9 cellular contexts compared by ENCODE assay signal in the genomic region with DNA sequence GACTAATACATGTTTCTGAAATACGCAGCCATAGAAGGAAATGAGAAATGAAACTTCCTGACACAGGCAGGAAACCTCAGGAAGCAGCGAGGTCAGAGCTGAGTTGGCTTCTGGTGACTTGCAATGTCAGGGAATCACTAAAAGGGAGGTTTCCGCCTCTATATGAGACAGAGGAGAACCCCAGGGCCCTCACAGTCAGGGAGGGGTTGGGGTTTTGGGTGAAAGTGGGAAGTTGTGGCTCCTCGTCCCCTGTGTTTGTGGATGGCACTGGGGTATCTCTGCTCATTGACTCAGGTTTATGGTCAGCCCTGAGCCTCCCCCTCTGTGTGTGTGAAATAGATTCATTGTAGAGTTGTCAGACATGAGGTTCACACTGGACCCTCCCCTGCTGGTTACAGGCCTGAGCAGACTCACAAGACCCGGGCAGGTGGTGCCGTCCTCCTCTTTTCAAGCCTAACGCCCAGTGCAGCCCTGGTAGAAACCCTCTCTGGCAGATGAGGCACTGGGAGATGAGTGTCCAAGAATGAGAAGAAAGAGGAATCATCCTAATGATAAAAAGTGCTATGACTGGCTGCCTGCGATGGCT. TPM values are rescaled to one million over a fixed set of nuclear protein-coding genes. Genes with fewer than 3 reads are reported as not detected.
A peak's percentile ranks its signal among the peaks of the same experiment; 100 is the strongest.
DNase-seq lines count a peak whose midpoint lies in the region; ATAC-seq and TF ChIP-seq lines count a peak whose summit lies in the region.
"Had no signal": no experiment of that assay in that cellular context is flagged by ENCODE, and none has a peak within 500 bp of the region (broad histone marks: within the 10 kb centered on the region; RNA-seq: fewer than 3 reads in every experiment).

No MANE protein-coding gene starts in this region.

- no peaks in the 10 kb centered on the region for H3K36me3 Mint-ChIP-seq in activated CD8-positive, alpha-beta memory T cell treated with anti-CD3 and anti-CD28 coated beads, Interleukin-2, amount 10 ng/mL, durations not matched to agents 7 days and 5 days
- H3K36me3 Mint-ChIP-seq in activated T-helper 17 cell treated with anti-CD3 and anti-CD28 coated beads, Interleukin-2, amount 50 U/mL, for 72 hours (ENCODE audit: low read depth), result no peaks in the 10 kb centered on the region

- no peaks in the 10 kb centered on the region for H3K9me3 Mint-ChIP-seq in activated CD8-positive, alpha-beta memory T cell treated with anti-CD3 and anti-CD28 coated beads, Interleukin-2, amount 10 ng/mL, durations not matched to agents 7 days and 5 days (ENCODE audit: low read depth)
- no peaks in the 10 kb centered on the region for H3K9me3 Mint-ChIP-seq in activated T-helper 17 cell treated with anti-CD3 and anti-CD28 coated beads, Interleukin-2, amount 50 U/mL, for 72 hours

- H3K9me3 ChIP-seq in lung (ENCODE audit: control insufficient read depth in 2 of 2, insufficient read depth in 1 of 2, low read length in 1 of 2) (no peaks in the 10 kb centered on the region), suprapubic skin (no peaks in the 10 kb centered on the region)

- no peaks in the 10 kb centered on the region for H3K27me3 ChIP-seq in lung (ENCODE audit: control insufficient read depth, insufficient read depth)
- peaks cover 19% of the 10 kb centered on the region for H3K27me3 ChIP-seq in suprapubic skin

- peaks cover 0 to 2% of the 10 kb centered on the region in 2 donors for H3K4me1 ChIP-seq in lung (ENCODE audit: control insufficient read depth in 2 of 2, insufficient read depth in 2 of 2, low read length in 2 of 2)
- H3K4me1 ChIP-seq in suprapubic skin, result peaks cover 3% of the 10 kb centered on the region

- CTCF ChIA-PET in activated CD8-positive, alpha-beta memory T cell treated with anti-CD3 and anti-CD28 coated beads, Interleukin-2, amount 10 ng/mL, durations not matched to agents 7 days and 5 days (lab: Charles Lee), result interaction anchor here (0.9 kb wide), 1 partner anchor 144 kb away, joined by 3 read pairs; no protein-coding TSS in a partner anchor
- CTCF ChIA-PET in HEK293T (lab: Yijun Ruan, JAX), result no interaction called here

- H3K36me3 ChIP-seq in lung (ENCODE audit: control insufficient read depth in 2 of 2, insufficient read depth in 2 of 2, low read length in 2 of 2), result no peaks in the 10 kb centered on the region
- no peaks in the 10 kb centered on the region for H3K36me3 ChIP-seq in suprapubic skin

- no peak for TF ChIP-seq POLR2A in suprapubic skin (IDR thresholded peaks at IDR 0.05)

- peak; percentile 68 for DNase-seq in activated CD8-positive, alpha-beta memory T cell treated with anti-CD3 and anti-CD28 coated beads, Interleukin-2, amount 10 ng/mL, durations not matched to agents 7 days and 5 days
- no peak for DNase-seq in activated CD8-positive, alpha-beta memory T cell treated with anti-CD3 and anti-CD28 coated beads, Interleukin-2, amount 50 U/mL, for 4 hours
- DNase-seq in lung (ENCODE audit: low spot score) (peak; percentile 44), suprapubic skin (ENCODE audit: low spot score in 2 of 2) (peak; percentile 62 to 67), NCI-H1694 treated with DMSO at 0.1 percent for 48 hours (lab: John Stamatoyannopoulos, UW) (no peak), HEK293T (ENCODE audit: extremely low spot score) (no peak)

- H3K27ac Mint-ChIP-seq in activated CD8-positive, alpha-beta memory T cell treated with anti-CD3 and anti-CD28 coated beads, Interleukin-2, amount 10 ng/mL, durations not matched to agents 7 days and 5 days, result no peak overlapping the region
- peak overlapping the region; percentile 40 for H3K27ac Mint-ChIP-seq in activated T-helper 17 cell treated with anti-CD3 and anti-CD28 coated beads, Interleukin-2, amount 50 U/mL, for 72 hours

- H3K4me3 ChIP-seq in lung, result no peak overlapping the region
- no peak overlapping the region for H3K4me3 ChIP-seq in suprapubic skin
- H3K4me3 ChIP-seq: dorsolateral prefrontal cortex had no signal

- no peak for TF ChIP-seq EP300 in suprapubic skin (IDR thresholded peaks at IDR 0.05)

- no peak for TF ChIP-seq CTCF in lung (IDR thresholded peaks at IDR 0.05; ENCODE audit: control extremely low read depth, extremely low read depth)
- no peak for TF ChIP-seq CTCF in suprapubic skin (IDR thresholded peaks at IDR 0.05)

- H3K4me1 Mint-ChIP-seq in activated CD8-positive, alpha-beta memory T cell treated with anti-CD3 and anti-CD28 coated beads, Interleukin-2, amount 10 ng/mL, durations not matched to agents 7 days and 5 days, result peaks cover 15% of the 10 kb centered on the region
- H3K4me1 Mint-ChIP-seq in activated T-helper 17 cell treated with anti-CD3 and anti-CD28 coated beads, Interleukin-2, amount 50 U/mL, for 72 hours, result peaks cover 7% of the 10 kb centered on the region

- H3K4me3 Mint-ChIP-seq in activated CD8-positive, alpha-beta memory T cell treated with anti-CD3 and anti-CD28 coated beads, Interleukin-2, amount 10 ng/mL, durations not matched to agents 7 days and 5 days, result peak overlapping the region; percentile 10
- H3K4me3 Mint-ChIP-seq in activated T-helper 17 cell treated with anti-CD3 and anti-CD28 coated beads, Interleukin-2, amount 50 U/mL, for 72 hours, result peak overlapping the region; percentile 53

- peak; percentile 76 for ATAC-seq in activated CD8-positive, alpha-beta memory T cell treated with anti-CD3 and anti-CD28 coated beads, Interleukin-2, amount 10 ng/mL, durations not matched to agents 7 days and 5 days
- peak; percentile 97 for ATAC-seq in activated T-helper 17 cell treated with anti-CD3 and anti-CD28 coated beads, Interleukin-2, amount 50 U/mL, for 72 hours (replicated peaks)
- ATAC-seq in lung (ENCODE audit: insufficient read depth, low FRiP score) (peak; percentile 69), HG03378 (IDR thresholded peaks at IDR 0.05; ENCODE audit: unreplicated experiment) (no peak)

- POLR2A ChIA-PET in HEK293T (lab: Yijun Ruan, JAX), result no interaction called here

- 43 to 51% methylated on average over 8 of the region's 8 CpGs for WGBS in lung, 2 donors
- 58% methylated on average over 6 of the region's 8 CpGs for WGBS in suprapubic skin

- peaks cover 26% of the 10 kb centered on the region for H3K27me3 Mint-ChIP-seq in activated CD8-positive, alpha-beta memory T cell treated with anti-CD3 and anti-CD28 coated beads, Interleukin-2, amount 10 ng/mL, durations not matched to agents 7 days and 5 days
- no peaks in the 10 kb centered on the region for H3K27me3 Mint-ChIP-seq in activated T-helper 17 cell treated with anti-CD3 and anti-CD28 coated beads, Interleukin-2, amount 50 U/mL, for 72 hours

- H3K27ac ChIP-seq in lung (ENCODE audit: low read depth in 1 of 2, low read length in 1 of 2), result peak overlapping the region in 1 of 2 donors; percentile 32
- H3K27ac ChIP-seq in suprapubic skin, result no peak overlapping the region

TF ChIP-seq in HEK293T, 16 proteins besides CTCF, POLR2A, EP300 and RAD21:
- no peak for TF ChIP-seq HDGF (IDR thresholded peaks at IDR 0.05; ENCODE audit: borderline replicate concordance)
- no peak for TF ChIP-seq NFRKB (IDR thresholded peaks at IDR 0.05)
- no peak for TF ChIP-seq CTBP1 (IDR thresholded peaks at IDR 0.05; ENCODE audit: borderline replicate concordance)
- TF ChIP-seq BHLHE40 (IDR thresholded peaks at IDR 0.05; ENCODE audit: borderline replicate concordance), result no peak
- TF ChIP-seq ARNT (IDR thresholded peaks at IDR 0.05), result no peak
- TF ChIP-seq FOXM1 (IDR thresholded peaks at IDR 0.05; ENCODE audit: borderline replicate concordance), result no peak
- TF ChIP-seq L3MBTL2 (conservative IDR thresholded peaks at IDR 0.05), result no peak
- no peak for TF ChIP-seq SUZ12 (IDR thresholded peaks at IDR 0.05)
- TF ChIP-seq ELF4 (IDR thresholded peaks at IDR 0.05), result no peak
- no peak for TF ChIP-seq LEF1 (IDR thresholded peaks at IDR 0.05; ENCODE audit: borderline replicate concordance)
- TF ChIP-seq FOXA1 (IDR thresholded peaks at IDR 0.05), result no peak

RNA-seq across cellular contexts. Expression of a gene that starts 5.5 kb away (rescaled TPM):
- not detected for total RNA-seq in activated CD8-positive, alpha-beta memory T cell treated with anti-CD3 and anti-CD28 coated beads, Interleukin-2, amount 10 ng/mL, durations not matched to agents 7 days and 5 days
- total RNA-seq in activated T-helper 17 cell treated with anti-CD3 and anti-CD28 coated beads, Interleukin-2, amount 50 U/mL, for 72 hours, result under 1 TPM; 0.19 to 0.39 TPM
- total RNA-seq in lung (10 to 100 TPM in 1 of 2 donors, 1 to 10 TPM in 1; 5.3 to 25.0 TPM), suprapubic skin (under 1 TPM in 1 of 4 donors, not detected in 3; 0.51 TPM)
- polyA plus RNA-seq in lung, result 10 to 100 TPM in 1 of 2 donors, 1 to 10 TPM in 1; 7.9 to 91.7 TPM

RNA-seq across cellular contexts. Expression of a gene that starts 9.0 kb away (rescaled TPM):
- total RNA-seq in activated CD8-positive, alpha-beta memory T cell treated with anti-CD3 and anti-CD28 coated beads, Interleukin-2, amount 10 ng/mL, durations not matched to agents 7 days and 5 days, result not detected
- total RNA-seq in activated T-helper 17 cell treated with anti-CD3 and anti-CD28 coated beads, Interleukin-2, amount 50 U/mL, for 72 hours, result not detected
- 1 to 10 TPM; 2.2 to 5.8 TPM for total RNA-seq in lung
- polyA plus RNA-seq in lung, result 1 to 10 TPM; 3.2 to 3.8 TPM
- total RNA-seq in suprapubic skin, result 1 to 10 TPM in 2 of 4 donors, under 1 TPM in 2; 0.68 to 3.4 (median 2.0) TPM

RNA-seq across cellular contexts. Expression of a gene that starts 25.3 kb away (rescaled TPM):
- total RNA-seq in activated CD8-positive, alpha-beta memory T cell treated with anti-CD3 and anti-CD28 coated beads, Interleukin-2, amount 10 ng/mL, durations not matched to agents 7 days and 5 days, result under 1 TPM in 1 of 2 experiments, not detected in 1; 0.35 TPM
- total RNA-seq in activated T-helper 17 cell treated with anti-CD3 and anti-CD28 coated beads, Interleukin-2, amount 50 U/mL, for 72 hours, result 1 to 10 TPM in 1 of 2 donors, under 1 TPM in 1; 0.85 to 1.8 TPM
- total RNA-seq in lung, result 10 to 100 TPM; 23.0 to 88.0 TPM
- polyA plus RNA-seq in lung, result 100 to 1,000 TPM in 1 of 2 donors, 10 to 100 TPM in 1; 26.4 to 282 TPM
- 1 to 10 TPM in 3 of 4 donors, under 1 TPM in 1; 0.34 to 5.7 (median 2.9) TPM for total RNA-seq in suprapubic skin

RNA-seq across cellular contexts. Expression of a gene that starts 32.8 kb away (rescaled TPM):
- total RNA-seq in activated CD8-positive, alpha-beta memory T cell treated with anti-CD3 and anti-CD28 coated beads, Interleukin-2, amount 10 ng/mL, durations not matched to agents 7 days and 5 days, result not detected
- not detected for total RNA-seq in activated T-helper 17 cell treated with anti-CD3 and anti-CD28 coated beads, Interleukin-2, amount 50 U/mL, for 72 hours
- total RNA-seq in lung (10 to 100 TPM in 1 of 2 donors, 1 to 10 TPM in 1; 9.1 to 44.7 TPM), suprapubic skin (under 1 TPM in 3 of 4 donors, not detected in 1; 0.38 to 0.80 (median 0.64) TPM)
- 100 to 1,000 TPM in 1 of 2 donors, 10 to 100 TPM in 1; 11.0 to 202 TPM for polyA plus RNA-seq in lung

RNA-seq across cellular contexts. Expression of a gene that starts 47.5 kb away (rescaled TPM):
- total RNA-seq in activated CD8-positive, alpha-beta memory T cell treated with anti-CD3 and anti-CD28 coated beads, Interleukin-2, amount 10 ng/mL, durations not matched to agents 7 days and 5 days, result 1,000 to 10,000 TPM; 1,212 to 1,220 TPM
- total RNA-seq in activated T-helper 17 cell treated with anti-CD3 and anti-CD28 coated beads, Interleukin-2, amount 50 U/mL, for 72 hours, result 1,000 to 10,000 TPM; 1,453 to 1,547 TPM
- total RNA-seq in lung (1,000 to 10,000 TPM; 1,423 to 2,363 TPM), suprapubic skin (1,000 to 10,000 TPM; 1,403 to 3,061 (median 2,817) TPM)
- 1,000 to 10,000 TPM; 3,202 to 3,651 TPM for polyA plus RNA-seq in lung

Comparison
In these comparisons a context has a peak if more than half of its experiments do, and no peak if none do; other contexts are left out.
1. DNase-seq: peak in activated CD8-positive, alpha-beta memory T cell treated with anti-CD3 and anti-CD28 coated beads, Interleukin-2, amount 10 ng/mL, durations not matched to agents 7 days and 5 days (single experiment), lung (single experiment) and suprapubic skin (2 of 2); none in activated CD8-positive, alpha-beta memory T cell treated with anti-CD3 and anti-CD28 coated beads, Interleukin-2, amount 50 U/mL, for 4 hours (single experiment), NCI-H1694 treated with DMSO at 0.1 percent for 48 hours (single experiment) and HEK293T (single experiment).
2. RNA of a gene that starts 5.5 kb away (total RNA-seq): 5.3 to 25.0 TPM in lung; 0.19 to 0.39 TPM in activated T-helper 17 cell treated with anti-CD3 and anti-CD28 coated beads, Interleukin-2, amount 50 U/mL, for 72 hours, 0.51 TPM in suprapubic skin and not detected in activated CD8-positive, alpha-beta memory T cell treated with anti-CD3 and anti-CD28 coated beads, Interleukin-2, amount 10 ng/mL, durations not matched to agents 7 days and 5 days; every median in the first group is over 4 times any median in the second.